ENCODE assay signal across 8 cellular contexts in genomic region chr4:47463235-47463956, GRCh38. TPM values are rescaled to one million over a fixed set of nuclear protein-coding genes. Genes with fewer than 3 reads are reported as not detected.
DNase-seq lines count a peak whose midpoint lies in the region; ATAC-seq and TF ChIP-seq lines count a peak whose summit lies in the region.

Gene COMMD8, minus strand, starts transcription at chr4:47463702. Its CDS starts 51 bp downstream, at chr4:47463651.

- H3K4me3 Mint-ChIP-seq in activated naive CD8-positive, alpha-beta T cell treated with anti-CD3 and anti-CD28 coated beads, Interleukin-2, amount 10 ng/mL, durations not matched to agents 7 days and 5 days: peak within 1 kb of the TSS; percentile 86
- peak within 1 kb of the TSS; percentile 83 for H3K4me3 Mint-ChIP-seq in osteocyte (ENCODE audit: unreplicated experiment)

- H3K36me3 ChIP-seq in SU-DHL-6 (ENCODE audit: low read length): peaks cover 12% of the 10 kb centered on the region
- H3K36me3 ChIP-seq in thymus (ENCODE audit: control insufficient read depth, insufficient read depth): no peaks in the 10 kb centered on the region

- POLR2A ChIA-PET in activated naive CD8-positive, alpha-beta T cell treated with anti-CD3 and anti-CD28 coated beads, Interleukin-2, amount 10 ng/mL, durations not matched to agents 7 days and 5 days (lab: Charles Lee): interaction anchor here (0.6 to 4.5 kb wide), 6 partner anchors 9 to 68 kb away, joined by 3 to 25 read pairs (median 3); partner anchors contain the start of gene ATP10D

- H3K9me2 ChIP-seq in SU-DHL-6 (replicated peaks; ENCODE audit: insufficient read depth, low read length): no peaks in the 10 kb centered on the region

- H3K4me1 Mint-ChIP-seq in activated naive CD8-positive, alpha-beta T cell treated with anti-CD3 and anti-CD28 coated beads, Interleukin-2, amount 10 ng/mL, durations not matched to agents 7 days and 5 days: peaks cover 25% of the 10 kb centered on the region
- peaks cover 22% of the 10 kb centered on the region for H3K4me1 Mint-ChIP-seq in osteocyte (ENCODE audit: unreplicated experiment)

- no peaks in the 10 kb centered on the region for H3K27me3 Mint-ChIP-seq in activated naive CD8-positive, alpha-beta T cell treated with anti-CD3 and anti-CD28 coated beads, Interleukin-2, amount 10 ng/mL, durations not matched to agents 7 days and 5 days
- no peaks in the 10 kb centered on the region for H3K27me3 Mint-ChIP-seq in osteocyte (ENCODE audit: unreplicated experiment)

- peak; percentile 84 for DNase-seq in NCI-H128 (lab: John Stamatoyannopoulos, UW; ENCODE audit: unreplicated experiment)
- DNase-seq in activated naive CD8-positive, alpha-beta T cell treated with anti-CD3 and anti-CD28 coated beads, Interleukin-2, amount 10 ng/mL, durations not matched to agents 7 days and 5 days: peak; percentile 94
- peak; percentile 96 to 99 (median 98) for DNase-seq in head of caudate nucleus
- peak; percentile 98 for DNase-seq in osteocyte (ENCODE audit: extremely low spot score, unreplicated experiment)

- peaks cover 7% of the 10 kb centered on the region for H3K4me1 ChIP-seq in thymus (ENCODE audit: control insufficient read depth, insufficient read depth, low read length)

- peak; percentile 91 for ATAC-seq in HG02759 (IDR thresholded peaks at IDR 0.05; ENCODE audit: unreplicated experiment)
- peak; percentile 96 for ATAC-seq in activated naive CD8-positive, alpha-beta T cell treated with anti-CD3 and anti-CD28 coated beads, Interleukin-2, amount 10 ng/mL, durations not matched to agents 7 days and 5 days (ENCODE audit: low read depth)

- H2AFZ ChIP-seq in SU-DHL-6 (ENCODE audit: low read depth, low read length, severe bottlenecking): peak within 1 kb of the TSS; percentile 95

- H3K36me3 Mint-ChIP-seq in activated naive CD8-positive, alpha-beta T cell treated with anti-CD3 and anti-CD28 coated beads, Interleukin-2, amount 10 ng/mL, durations not matched to agents 7 days and 5 days: peaks cover 11% of the 10 kb centered on the region
- H3K36me3 Mint-ChIP-seq in osteocyte (ENCODE audit: unreplicated experiment): peaks cover 11% of the 10 kb centered on the region

- H3K9me3 ChIP-seq in SU-DHL-6 (ENCODE audit: insufficient read depth, low read length) (no peaks in the 10 kb centered on the region), thymus (ENCODE audit: control insufficient read depth) (no peaks in the 10 kb centered on the region)

- peak; percentile 37 for TF ChIP-seq CTCF in GM12873 (IDR thresholded peaks at IDR 0.05; ENCODE audit: insufficient read depth, low read depth, low read length, missing control alignments)
- TF ChIP-seq CTCF in SU-DHL-6 (IDR thresholded peaks at IDR 0.05; ENCODE audit: insufficient read depth, low read length, poor library complexity, severe bottlenecking): no peak
- TF ChIP-seq CTCF in osteocyte (IDR thresholded peaks at IDR 0.05): peak; percentile 49

- H3K4me3 ChIP-seq in SU-DHL-6 (ENCODE audit: insufficient read depth, low read length, poor library complexity, severe bottlenecking) (peak within 1 kb of the TSS; percentile 76), thymus (ENCODE audit: low read length) (peak within 1 kb of the TSS; percentile 81)

- peak within 1 kb of the TSS; percentile 70 for H3K9ac ChIP-seq in SU-DHL-6 (ENCODE audit: low read length)

- H3K27ac Mint-ChIP-seq in activated naive CD8-positive, alpha-beta T cell treated with anti-CD3 and anti-CD28 coated beads, Interleukin-2, amount 10 ng/mL, durations not matched to agents 7 days and 5 days: peak within 1 kb of the TSS; percentile 81
- H3K27ac Mint-ChIP-seq in osteocyte (ENCODE audit: unreplicated experiment): peak within 1 kb of the TSS; percentile 67

- no peaks in the 10 kb centered on the region for H4K20me1 ChIP-seq in SU-DHL-6 (ENCODE audit: low read depth, low read length)

- H3K4me2 ChIP-seq in SU-DHL-6 (ENCODE audit: low read depth, low read length, poor library complexity, severe bottlenecking): peak within 1 kb of the TSS; percentile 95

- intact Hi-C loops in head of caudate nucleus (cut with DNase I): no loop called here

- H3K9me3 Mint-ChIP-seq in activated naive CD8-positive, alpha-beta T cell treated with anti-CD3 and anti-CD28 coated beads, Interleukin-2, amount 10 ng/mL, durations not matched to agents 7 days and 5 days: no peaks in the 10 kb centered on the region
- no peaks in the 10 kb centered on the region for H3K9me3 Mint-ChIP-seq in osteocyte (ENCODE audit: unreplicated experiment)

- H3K27ac ChIP-seq in SU-DHL-6 (ENCODE audit: low read depth, low read length): peak within 1 kb of the TSS; percentile 60
- H3K27ac ChIP-seq in thymus (ENCODE audit: low read depth): peak within 1 kb of the TSS; percentile 88

- under 1% methylated on average over 51 of the region's 51 CpGs for WGBS in thymus

- H3K27me3 ChIP-seq in SU-DHL-6 (ENCODE audit: low read length) (no peaks in the 10 kb centered on the region), thymus (ENCODE audit: control insufficient read depth, insufficient read depth) (no peaks in the 10 kb centered on the region)

- H3K79me2 ChIP-seq in SU-DHL-6 (ENCODE audit: insufficient read depth, low read length): peaks cover 23% of the 10 kb centered on the region

- H3F3A ChIP-seq in SU-DHL-6 (ENCODE audit: insufficient read depth): peaks cover 11% of the 10 kb centered on the region

RNA-seq across cellular contexts. Expression of gene COMMD8, which starts in this region (rescaled TPM):
- total RNA-seq in activated naive CD8-positive, alpha-beta T cell treated with anti-CD3 and anti-CD28 coated beads, Interleukin-2, amount 10 ng/mL, durations not matched to agents 7 days and 5 days: 10 to 100 TPM; 23.4 to 24.0 TPM
- 14.7 and 15.4 TPM in 2 replicates for total RNA-seq in osteocyte
- polyA plus RNA-seq in thymus: 43.5 TPM

Comparison
In these comparisons a context has a peak if more than half of its experiments do, and no peak if none do; other contexts are left out.
1. Peak in every context shown above with its lines: DNase-seq, ATAC-seq, H3K4me3 ChIP-seq and H3K27ac ChIP-seq.